ENCODE assay signal across 19 cellular contexts in the genomic region with DNA sequence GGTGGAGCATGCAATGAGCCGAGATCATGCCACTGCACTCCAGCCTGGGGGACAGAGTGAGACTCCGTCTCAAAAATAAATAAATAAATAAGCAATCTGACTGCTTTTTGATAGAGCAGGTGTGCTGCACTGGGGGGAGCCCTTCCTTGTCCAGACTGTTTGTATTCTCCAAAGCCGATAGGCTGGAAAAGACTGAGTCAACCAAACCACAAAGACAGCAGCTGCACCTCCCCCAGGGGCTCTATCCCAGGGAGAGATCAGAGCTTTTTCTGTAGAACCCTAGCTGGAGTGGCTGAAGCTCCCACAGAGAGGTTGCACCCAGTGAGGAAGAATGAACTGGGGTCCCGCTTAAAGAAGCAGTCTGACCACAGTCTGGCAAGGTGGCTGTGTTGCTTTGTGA. TPM values are rescaled to one million over a fixed set of nuclear protein-coding genes. Genes with fewer than 3 reads are reported as not detected.
"Had no signal": no experiment of that assay in that cellular context is flagged by ENCODE, and none has a peak within 500 bp of the region (broad histone marks: within the 10 kb centered on the region; RNA-seq: fewer than 3 reads in every experiment).

No MANE protein-coding gene starts in this region.

- H3K4me1 ChIP-seq: body of pancreas, thyroid gland, vagina had no signal

- H3K27me3 ChIP-seq: body of pancreas, thyroid gland, vagina had no signal

- H3K36me3 ChIP-seq: neutrophil, thyroid gland, vagina had no signal

- DNase-seq: activated CD4-positive, alpha-beta T cell treated with anti-CD3 and anti-CD28 coated beads, Interleukin-2, amount 50 U/mL, for 48 hours; activated CD4-positive, CD25-positive, alpha-beta regulatory T cell treated with anti-CD3 and anti-CD28 coated beads, Interleukin-2, amount 50 U/mL, for 72 hours; activated CD8-positive, alpha-beta memory T cell treated with anti-CD3 and anti-CD28 coated beads, Interleukin-2, amount 10 ng/mL, durations not matched to agents 7 days and 5 days; activated effector memory CD4-positive, alpha-beta T cell treated with Interleukin-2 at 50 U/mL for 16 hours; activated T-cell treated with anti-CD3 and anti-CD28 coated beads, Interleukin-2, amount 50 U/mL, for 24 hours; amniotic stem cell; body of pancreas; effector memory CD4-positive, alpha-beta T cell; hippocampal formation; kidney glomerular epithelial cell; naive thymus-derived CD4-positive, alpha-beta T cell; posterior cingulate gyrus; small intestine; thyroid gland had no signal

- H3K4me3 ChIP-seq: body of pancreas, thyroid gland, vagina had no signal

- H3K9me3 ChIP-seq: neutrophil, thyroid gland, vagina had no signal

- H3K27ac ChIP-seq: body of pancreas, epithelial cell of prostate, neutrophil, thyroid gland, vagina had no signal

RNA-seq across cellular contexts. Expression of gene LALBA, which starts 45.8 kb away (rescaled TPM):
- total RNA-seq: activated CD8-positive, alpha-beta memory T cell treated with anti-CD3 and anti-CD28 coated beads, Interleukin-2, amount 10 ng/mL, durations not matched to agents 7 days and 5 days; body of pancreas; lower leg skin; mesothelial cell of epicardium; naive thymus-derived CD4-positive, alpha-beta T cell; thyroid gland; vagina had no signal
- polyA plus RNA-seq: naive thymus-derived CD4-positive, alpha-beta T cell; small intestine had no signal
